Comparison of ENCODE assay signal across 3 cellular contexts in the genomic region with DNA sequence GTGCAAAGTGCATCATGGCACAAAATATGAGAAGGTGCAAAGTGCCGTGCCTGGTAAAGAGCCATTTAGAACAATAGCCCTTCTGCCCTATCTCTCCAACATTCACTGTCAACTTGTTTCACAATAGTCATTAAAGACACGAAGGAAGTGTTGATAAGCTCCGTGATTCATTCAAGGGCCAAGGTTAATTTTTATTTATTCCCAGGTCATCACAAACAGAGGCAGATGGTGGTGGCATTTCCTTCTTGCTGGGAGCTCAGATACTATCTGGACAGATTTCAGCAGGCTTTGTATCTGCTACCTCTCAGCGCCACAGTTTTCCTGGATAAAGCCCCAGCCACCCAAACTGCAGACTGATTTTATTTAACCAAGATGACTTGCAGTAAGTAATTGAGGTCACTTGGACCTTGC.
TF ChIP-seq lines count a peak whose summit lies in the region.

No MANE protein-coding gene starts in this region.

TF ChIP-seq in SK-N-SH, 30 proteins besides CTCF, POLR2A, EP300 and RAD21:
- TF ChIP-seq GATA2 (CRISPR knock-in tag; IDR thresholded peaks at IDR 0.05) (no peak), RCOR1 (IDR thresholded peaks at IDR 0.05; ENCODE audit: low read length) (0 out of 2 replicates have a peak, but pooled peaks have one; percentile 12)
TF ChIP-seq in SK-N-SH: peak in this region for 1.

TF ChIP-seq in SK-N-SH treated with all-trans-retinoic acid at 6 μM for 48 hours, 23 proteins besides CTCF, POLR2A, EP300 and RAD21:
- TF ChIP-seq, protein P1, sequence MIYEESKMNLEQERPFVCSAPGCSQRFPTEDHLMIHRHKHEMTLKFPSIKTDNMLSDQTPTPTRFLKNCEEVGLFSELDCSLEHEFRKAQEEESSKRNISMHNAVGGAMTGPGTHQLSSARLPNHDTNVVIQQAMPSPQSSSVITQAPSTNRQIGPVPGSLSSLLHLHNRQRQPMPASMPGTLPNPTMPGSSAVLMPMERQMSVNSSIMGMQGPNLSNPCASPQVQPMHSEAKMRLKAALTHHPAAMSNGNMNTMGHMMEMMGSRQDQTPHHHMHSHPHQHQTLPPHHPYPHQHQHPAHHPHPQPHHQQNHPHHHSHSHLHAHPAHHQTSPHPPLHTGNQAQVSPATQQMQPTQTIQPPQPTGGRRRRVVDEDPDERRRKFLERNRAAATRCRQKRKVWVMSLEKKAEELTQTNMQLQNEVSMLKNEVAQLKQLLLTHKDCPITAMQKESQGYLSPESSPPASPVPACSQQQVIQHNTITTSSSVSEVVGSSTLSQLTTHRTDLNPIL (CRISPR knock-in tag; IDR thresholded peaks at IDR 0.05; ENCODE audit: low read depth) = no peak
- no peak for TF ChIP-seq SNAI2 (CRISPR knock-in tag; IDR thresholded peaks at IDR 0.05)
- TF ChIP-seq ZFP30 (CRISPR knock-in tag; IDR thresholded peaks at IDR 0.05) = no peak
- TF ChIP-seq, protein P2, sequence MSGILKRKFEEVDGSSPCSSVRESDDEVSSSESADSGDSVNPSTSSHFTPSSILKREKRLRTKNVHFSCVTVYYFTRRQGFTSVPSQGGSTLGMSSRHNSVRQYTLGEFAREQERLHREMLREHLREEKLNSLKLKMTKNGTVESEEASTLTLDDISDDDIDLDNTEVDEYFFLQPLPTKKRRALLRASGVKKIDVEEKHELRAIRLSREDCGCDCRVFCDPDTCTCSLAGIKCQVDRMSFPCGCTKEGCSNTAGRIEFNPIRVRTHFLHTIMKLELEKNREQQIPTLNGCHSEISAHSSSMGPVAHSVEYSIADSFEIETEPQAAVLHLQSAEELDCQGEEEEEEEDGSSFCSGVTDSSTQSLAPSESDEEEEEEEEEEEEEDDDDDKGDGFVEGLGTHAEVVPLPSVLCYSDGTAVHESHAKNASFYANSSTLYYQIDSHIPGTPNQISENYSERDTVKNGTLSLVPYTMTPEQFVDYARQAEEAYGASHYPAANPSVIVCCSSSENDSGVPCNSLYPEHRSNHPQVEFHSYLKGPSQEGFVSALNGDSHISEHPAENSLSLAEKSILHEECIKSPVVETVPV (CRISPR knock-in tag; IDR thresholded peaks at IDR 0.05) = no peak
TF ChIP-seq in SK-N-SH treated with all-trans-retinoic acid at 6 μM for 48 hours: peak in this region for 0.

TF ChIP-seq in endothelial cell of umbilical vein, 7 proteins besides CTCF, POLR2A, EP300 and RAD21:
- TF ChIP-seq JUN (IDR thresholded peaks at IDR 0.05; ENCODE audit: borderline replicate concordance, insufficient read depth, insufficient read length, low read depth) (peak; percentile 58), FOS (IDR thresholded peaks at IDR 0.05; ENCODE audit: borderline replicate concordance, insufficient read depth, low read length) (peak; percentile 77), MAX (IDR thresholded peaks at IDR 0.05; ENCODE audit: insufficient read depth, insufficient read length) (no peak), MYC (IDR thresholded peaks at IDR 0.05; ENCODE audit: low read depth, low read length) (no peak), POLR2AphosphoS5 (IDR thresholded peaks at IDR 0.05; ENCODE audit: insufficient read depth, low read depth, low read length) (peak; percentile 53), EZH2 (IDR thresholded peaks at IDR 0.05; ENCODE audit: borderline replicate concordance, low read depth, low read length, severe bottlenecking) (no peak), GATA2 (IDR thresholded peaks at IDR 0.05; ENCODE audit: insufficient read depth, insufficient read length, low read depth, low read length) (peak; percentile 95)
